8 cellular contexts compared by ENCODE assay signal in genomic region chr19:6125571-6125989, GRCh38. TPM values are rescaled to one million over a fixed set of nuclear protein-coding genes. Genes with fewer than 3 reads are reported as not detected.
DNase-seq lines count a peak whose midpoint lies in the region; ATAC-seq, FAIRE-seq and TF ChIP-seq lines count a peak whose summit lies in the region.

No MANE protein-coding gene starts in this region.

- CTCF ChIA-PET in AG04449 (lab: Yijun Ruan, JAX) = interaction anchor here (0.6 to 10.4 kb wide), 51 partner anchors 11 to 738 kb away, joined by 3 to 329 read pairs (median 4); partner anchors contain the start of gene ACSBG2

- ATAC-seq in HG02870 (IDR thresholded peaks at IDR 0.05; ENCODE audit: unreplicated experiment) = no peak

- POLR2A ChIA-PET in AG04449 (lab: Yijun Ruan, JAX) = no interaction called here

- no peak overlapping the region for H3K4me3 ChIP-seq in AG04449 (ENCODE audit: low read depth, low read length)
- no peak overlapping the region for H3K4me3 ChIP-seq in WERI-Rb-1 (ENCODE audit: low read depth, low read length)
- no peak overlapping the region for H3K4me3 ChIP-seq in bronchial epithelial cell (ENCODE audit: low read depth, low read length)

- FAIRE-seq in bronchial epithelial cell (lab: Jason Lieb, UNC) = peak; percentile 66

- no peaks in the 10 kb centered on the region for H3K36me3 ChIP-seq in WERI-Rb-1
- no peaks in the 10 kb centered on the region for H3K36me3 ChIP-seq in bronchial epithelial cell (ENCODE audit: control insufficient read depth, insufficient read depth, low read length)

- no peak overlapping the region for H3K27ac ChIP-seq in WERI-Rb-1

- no peak for DNase-seq in AG04449 (ENCODE audit: low read depth, low spot score)
- peak; percentile 74 for DNase-seq in GM20000 (ENCODE audit: low spot score)
- peak; percentile 66 for DNase-seq in NCI-H2227 (lab: John Stamatoyannopoulos, UW; ENCODE audit: unreplicated experiment)
- DNase-seq in WERI-Rb-1 = peak; percentile 65
- DNase-seq in bronchial epithelial cell (ENCODE audit: low read depth) = peak; percentile 77
- peak; percentile 79 for DNase-seq in kidney tubule cell (ENCODE audit: low spot score)
- DNase-seq in stimulated activated CD4-positive, alpha-beta T cell treated with anti-CD3 and anti-CD28 coated beads, TNF-alpha, amount 100 ng/mL, for 1 hour (ENCODE audit: low read depth in 3 of 3, low spot score in 1 of 3) = peak; percentile 22 to 41 (median 23)

- H3K27me3 ChIP-seq in WERI-Rb-1 (ENCODE audit: insufficient read depth, low read depth, severe bottlenecking) = no peaks in the 10 kb centered on the region
- H3K27me3 ChIP-seq in bronchial epithelial cell (ENCODE audit: control insufficient read depth, insufficient read depth, low read length) = no peaks in the 10 kb centered on the region

- TF ChIP-seq CTCF in AG04449 (IDR thresholded peaks at IDR 0.05; ENCODE audit: insufficient read depth, low read length, missing control alignments) = peak; percentile 89
- TF ChIP-seq CTCF in GM20000 (IDR thresholded peaks at IDR 0.05; ENCODE audit: extremely low read depth, missing control alignments) = peak; percentile 69
- peak; percentile 97 for TF ChIP-seq CTCF in WERI-Rb-1 (IDR thresholded peaks at IDR 0.05; ENCODE audit: low read depth, low read length)
- TF ChIP-seq CTCF in bronchial epithelial cell (IDR thresholded peaks at IDR 0.05; ENCODE audit: insufficient read depth, low read length, severe bottlenecking) = peak; percentile 97

- peaks cover 11% of the 10 kb centered on the region for H3K9me3 ChIP-seq in WERI-Rb-1 (ENCODE audit: severe bottlenecking)

RNA-seq across cellular contexts. Expression of gene ACSBG2, which starts 9.9 kb away (rescaled TPM):
- not detected in 2 replicates for total RNA-seq in bronchial epithelial cell

RNA-seq across cellular contexts. Expression of gene RFX2, which starts 15.3 kb away (rescaled TPM):
- total RNA-seq in bronchial epithelial cell = 2.4 and 5.6 TPM in 2 replicates
